In genomic region chr6:137363805-137364138, GRCh38 we compare ENCODE assay signal across 12 cellular contexts.
DNase-seq lines count a peak whose midpoint lies in the region; ATAC-seq and TF ChIP-seq lines count a peak whose summit lies in the region.
"Had no signal": no experiment of that assay in that cellular context is flagged by ENCODE, and none has a peak within 500 bp of the region (broad histone marks: within the 10 kb centered on the region; RNA-seq: fewer than 3 reads in every experiment).

No MANE protein-coding gene starts in this region.

- H3K4me1 Mint-ChIP-seq in natural killer cell treated with Interleukin-12 subunit alpha and Interleukin-12 subunit beta and Interleukin-15 and Interleukin-18, amount 100 ng/mL, for 72 hours (ENCODE audit: low read depth in 2 of 2): peaks cover 14% of the 10 kb centered on the region in 2 donors
- H3K4me1 Mint-ChIP-seq in natural killer cell (peaks cover 12 to 25% of the 10 kb centered on the region in 2 donors), T-helper 17 cell (peaks cover 22% of the 10 kb centered on the region)
- peaks cover 19 to 25% of the 10 kb centered on the region in 2 donors for H3K4me1 Mint-ChIP-seq in effector memory CD8-positive, alpha-beta T cell (ENCODE audit: low read depth in 2 of 2)
- H3K4me1 Mint-ChIP-seq in stimulated activated naive B cell treated with anti-CD40 and anti-IgM and Interleukin-4, amounts not matched to agents 10 μg/mL and 1 μg/mL and 100 μg/mL, for 72 hours: peaks cover 0 to 3% of the 10 kb centered on the region in 2 donors

- no peaks in the 10 kb centered on the region for H3K27me3 Mint-ChIP-seq in natural killer cell treated with Interleukin-12 subunit alpha and Interleukin-12 subunit beta and Interleukin-15 and Interleukin-18, amount 100 ng/mL, for 72 hours
- H3K27me3 Mint-ChIP-seq in natural killer cell (ENCODE audit: low read depth in 2 of 2) (no peaks in the 10 kb centered on the region), T-helper 17 cell (no peaks in the 10 kb centered on the region)
- no peaks in the 10 kb centered on the region for H3K27me3 Mint-ChIP-seq in effector memory CD8-positive, alpha-beta T cell
- H3K27me3 Mint-ChIP-seq in stimulated activated naive B cell treated with anti-CD40 and anti-IgM and Interleukin-4, amounts not matched to agents 10 μg/mL and 1 μg/mL and 100 μg/mL, for 72 hours: no peaks in the 10 kb centered on the region

- H3K9me3 Mint-ChIP-seq in natural killer cell treated with Interleukin-12 subunit alpha and Interleukin-12 subunit beta and Interleukin-15 and Interleukin-18, amount 100 ng/mL, for 72 hours: no peaks in the 10 kb centered on the region
- no peaks in the 10 kb centered on the region for H3K9me3 Mint-ChIP-seq in natural killer cell
- no peaks in the 10 kb centered on the region for H3K9me3 Mint-ChIP-seq in effector memory CD8-positive, alpha-beta T cell
- H3K9me3 Mint-ChIP-seq in stimulated activated naive B cell treated with anti-CD40 and anti-IgM and Interleukin-4, amounts not matched to agents 10 μg/mL and 1 μg/mL and 100 μg/mL, for 72 hours: no peaks in the 10 kb centered on the region
- H3K9me3 Mint-ChIP-seq: neural crest cell had no signal

- no peaks in the 10 kb centered on the region for H3K9me3 ChIP-seq in T-helper 17 cell (ENCODE audit: control insufficient read depth, low read length, poor library complexity, severe bottlenecking)

- peaks cover 11% of the 10 kb centered on the region for H3K36me3 Mint-ChIP-seq in natural killer cell treated with Interleukin-12 subunit alpha and Interleukin-12 subunit beta and Interleukin-15 and Interleukin-18, amount 100 ng/mL, for 72 hours
- no peaks in the 10 kb centered on the region for H3K36me3 Mint-ChIP-seq in natural killer cell
- no peaks in the 10 kb centered on the region for H3K36me3 Mint-ChIP-seq in T-helper 17 cell (ENCODE audit: low read depth)
- peaks cover 5% of the 10 kb centered on the region for H3K36me3 Mint-ChIP-seq in effector memory CD8-positive, alpha-beta T cell (ENCODE audit: insufficient read depth)
- no peaks in the 10 kb centered on the region for H3K36me3 Mint-ChIP-seq in stimulated activated naive B cell treated with anti-CD40 and anti-IgM and Interleukin-4, amounts not matched to agents 10 μg/mL and 1 μg/mL and 100 μg/mL, for 72 hours

- DNase-seq in natural killer cell treated with Interleukin-12 subunit alpha and Interleukin-12 subunit beta and Interleukin-15 and Interleukin-18, amount 100 ng/mL, for 72 hours (ENCODE audit: low spot score): no peak
- DNase-seq in natural killer cell (no peak), T-helper 17 cell (no peak), putamen (ENCODE audit: low spot score) (no peak)
- DNase-seq in effector memory CD8-positive, alpha-beta T cell: no peak
- DNase-seq in stimulated activated naive B cell treated with anti-CD40 and anti-IgM and Interleukin-4, amounts not matched to agents 10 μg/mL and 1 μg/mL and 100 μg/mL, for 72 hours: no peak
- DNase-seq in stimulated activated CD4-positive, alpha-beta T cell treated with anti-CD3 and anti-CD28 coated beads, Interleukin-15, amount 100 ng/mL, for 24 hours: no peak
- DNase-seq: kidney, NCI-H2029 treated with DMSO at 0.1 percent for 48 hours had no signal

- ATAC-seq in natural killer cell treated with Interleukin-12 subunit alpha and Interleukin-12 subunit beta and Interleukin-15 and Interleukin-18, amount 100 ng/mL, for 72 hours: peak in 1 of 2 donors; percentile 71
- ATAC-seq in natural killer cell (no peak), T-helper 17 cell (peak; percentile 83), GM18867 (IDR thresholded peaks at IDR 0.05; ENCODE audit: unreplicated experiment) (no peak)
- ATAC-seq in effector memory CD8-positive, alpha-beta T cell (replicated peaks): peak; percentile 52
- no peak for ATAC-seq in stimulated activated naive B cell treated with anti-CD40 and anti-IgM and Interleukin-4, amounts not matched to agents 10 μg/mL and 1 μg/mL and 100 μg/mL, for 72 hours (replicated peaks)

- no peak for TF ChIP-seq CTCF in natural killer cell (IDR thresholded peaks at IDR 0.05)

- peak overlapping the region; percentile 69 for H3K4me3 Mint-ChIP-seq in natural killer cell treated with Interleukin-12 subunit alpha and Interleukin-12 subunit beta and Interleukin-15 and Interleukin-18, amount 100 ng/mL, for 72 hours
- H3K4me3 Mint-ChIP-seq in natural killer cell (no peak overlapping the region), T-helper 17 cell (peak overlapping the region; percentile 69)
- peak overlapping the region; percentile 7 to 32 for H3K4me3 Mint-ChIP-seq in effector memory CD8-positive, alpha-beta T cell
- no peak overlapping the region for H3K4me3 Mint-ChIP-seq in stimulated activated naive B cell treated with anti-CD40 and anti-IgM and Interleukin-4, amounts not matched to agents 10 μg/mL and 1 μg/mL and 100 μg/mL, for 72 hours
- H3K4me3 Mint-ChIP-seq: CD14-positive monocyte, neural crest cell had no signal

- H3K27ac Mint-ChIP-seq in natural killer cell treated with Interleukin-12 subunit alpha and Interleukin-12 subunit beta and Interleukin-15 and Interleukin-18, amount 100 ng/mL, for 72 hours: peak overlapping the region; percentile 76 to 79
- H3K27ac Mint-ChIP-seq in natural killer cell: peak overlapping the region in 1 of 2 donors; percentile 47
- H3K27ac Mint-ChIP-seq in T-helper 17 cell: peak overlapping the region; percentile 86
- H3K27ac Mint-ChIP-seq in effector memory CD8-positive, alpha-beta T cell: peak overlapping the region in 1 of 2 donors; percentile 24
- no peak overlapping the region for H3K27ac Mint-ChIP-seq in stimulated activated naive B cell treated with anti-CD40 and anti-IgM and Interleukin-4, amounts not matched to agents 10 μg/mL and 1 μg/mL and 100 μg/mL, for 72 hours

- intact Hi-C loops in natural killer cell (cut with micrococcal nuclease): no loop called here

Comparison
In these comparisons a context has a peak if more than half of its experiments do, and no peak if none do; other contexts are left out.
1. H3K4me3 Mint-ChIP-seq: peak in natural killer cell treated with Interleukin-12 subunit alpha and Interleukin-12 subunit beta and Interleukin-15 and Interleukin-18, amount 100 ng/mL, for 72 hours (single experiment), T-helper 17 cell (single experiment) and effector memory CD8-positive, alpha-beta T cell (2 of 2); none in natural killer cell (single experiment) and stimulated activated naive B cell treated with anti-CD40 and anti-IgM and Interleukin-4, amounts not matched to agents 10 μg/mL and 1 μg/mL and 100 μg/mL, for 72 hours (0 of 2).
2. ATAC-seq: peak in T-helper 17 cell (single experiment) and effector memory CD8-positive, alpha-beta T cell (single experiment); none in natural killer cell (0 of 3), stimulated activated naive B cell treated with anti-CD40 and anti-IgM and Interleukin-4, amounts not matched to agents 10 μg/mL and 1 μg/mL and 100 μg/mL, for 72 hours (0 of 2) and GM18867 (single experiment).